ENCODE assay signal across 8 cellular contexts in the genomic region with DNA sequence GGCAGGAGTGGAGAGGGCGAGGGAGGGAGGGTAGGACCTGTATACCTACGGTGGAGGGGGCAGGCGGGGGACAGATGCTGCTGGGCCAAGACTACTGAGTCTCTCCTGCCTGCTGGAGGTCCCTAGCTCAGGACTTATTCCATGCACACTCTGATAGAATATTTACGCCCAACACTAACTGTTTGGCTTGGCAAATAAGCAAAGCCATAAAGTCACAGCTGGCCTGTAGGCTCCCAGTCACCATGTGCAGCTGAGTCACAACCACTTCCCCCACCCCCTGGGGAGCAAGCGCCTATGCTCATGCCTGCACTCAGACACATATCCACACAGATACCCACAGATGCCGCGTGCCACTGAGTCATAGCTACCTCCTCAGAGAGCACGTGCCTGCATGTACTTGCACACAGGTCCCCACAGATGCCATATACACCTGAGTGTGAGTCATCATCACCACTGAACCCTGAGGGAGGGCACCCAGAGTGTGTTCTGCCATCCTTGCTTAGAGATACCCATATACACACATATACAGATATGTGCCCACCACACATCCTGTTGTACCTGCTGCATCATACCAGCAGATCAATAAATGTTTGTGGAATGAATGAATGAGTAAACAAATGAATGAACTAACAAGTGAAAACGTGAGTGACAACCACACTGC.
DNase-seq lines count a peak whose midpoint lies in the region; ATAC-seq and TF ChIP-seq lines count a peak whose summit lies in the region.

No MANE protein-coding gene starts in this region.

- peaks cover 3% of the 10 kb centered on the region for H3K36me3 Mint-ChIP-seq in activated T-cell treated with anti-CD3 and anti-CD28 coated beads, Interleukin-2, amount 50 U/mL, for 4 hours (ENCODE audit: insufficient read depth)

- POLR2A ChIA-PET in PC-3 (lab: Charles Lee; ENCODE audit: unreplicated experiment) = interaction anchor here (0.5 to 0.6 kb wide), 4 partner anchors 63 to 692 kb away, joined by 3 to 4 read pairs (median 3); no protein-coding TSS in a partner anchor

- H3K27me3 ChIP-seq in PC-3 (ENCODE audit: low read length) = no peaks in the 10 kb centered on the region
- no peaks in the 10 kb centered on the region for H3K27me3 ChIP-seq in esophagus squamous epithelium
- H3K27me3 ChIP-seq in subcutaneous abdominal adipose tissue (ENCODE audit: control insufficient read depth in 5 of 5, insufficient read depth in 4 of 5, low read length in 5 of 5) = no peaks in the 10 kb centered on the region

- peak overlapping the region; percentile 87 for H3K4me3 ChIP-seq in PC-3 (ENCODE audit: low read length)
- peak overlapping the region in 3 of 4 donors; percentile 68 to 81 (median 81) for H3K4me3 ChIP-seq in esophagus squamous epithelium
- H3K4me3 ChIP-seq in subcutaneous abdominal adipose tissue (ENCODE audit: low read depth in 1 of 5, low read length in 5 of 5) = peak overlapping the region; percentile 54 to 92 (median 84)

- no peaks in the 10 kb centered on the region for H3K9me3 Mint-ChIP-seq in activated T-cell treated with anti-CD3 and anti-CD28 coated beads, Interleukin-2, amount 50 U/mL, for 4 hours

- H3K9me3 ChIP-seq in PC-3 (ENCODE audit: low read length) = no peaks in the 10 kb centered on the region
- H3K9me3 ChIP-seq in esophagus squamous epithelium = no peaks in the 10 kb centered on the region
- H3K9me3 ChIP-seq in subcutaneous abdominal adipose tissue (ENCODE audit: control insufficient read depth in 5 of 5, low read length in 5 of 5) = no peaks in the 10 kb centered on the region

- H3K4me2 ChIP-seq in PC-3 (ENCODE audit: low read length) = peak overlapping the region; percentile 99

- DNase-seq in NCI-H748 (lab: John Stamatoyannopoulos, UW; ENCODE audit: unreplicated experiment) = peak; percentile 16
- DNase-seq in NCI-H748 treated with DMSO at 0.1 percent for 48 hours (lab: John Stamatoyannopoulos, UW) = no peak
- DNase-seq in PC-3 = peak; percentile 96
- DNase-seq in activated T-cell treated with anti-CD3 and anti-CD28 coated beads, Interleukin-2, amount 50 U/mL, for 4 hours = peak; percentile 91
- DNase-seq in esophagus squamous epithelium (lab: John Stamatoyannopoulos, UW) = peak; percentile 64
- DNase-seq in non-pigmented ciliary epithelial cell (ENCODE audit: low read depth) = peak; percentile 99

- H3K36me3 ChIP-seq in PC-3 (ENCODE audit: low read depth, low read length) = no peaks in the 10 kb centered on the region
- no peaks in the 10 kb centered on the region for H3K36me3 ChIP-seq in esophagus squamous epithelium
- no peaks in the 10 kb centered on the region for H3K36me3 ChIP-seq in subcutaneous abdominal adipose tissue (ENCODE audit: control insufficient read depth in 5 of 5, insufficient read depth in 5 of 5, low read length in 5 of 5)

- WGBS in esophagus squamous epithelium, 2 donors = 16 to 18% methylated on average over 7 to 9 of the region's 9 CpGs

- H3K4me1 ChIP-seq in PC-3 (ENCODE audit: insufficient read depth, low read length) = peaks cover 30% of the 10 kb centered on the region
- peaks cover 43 to 83% (median 47%) of the 10 kb centered on the region in 3 donors for H3K4me1 ChIP-seq in esophagus squamous epithelium
- H3K4me1 ChIP-seq in subcutaneous abdominal adipose tissue (ENCODE audit: control insufficient read depth in 5 of 5, insufficient read depth in 5 of 5, low read length in 5 of 5) = peaks cover 4 to 52% (median 40%) of the 10 kb centered on the region in 5 donors

- no peaks in the 10 kb centered on the region for H3K79me2 ChIP-seq in PC-3 (ENCODE audit: low read length)

- peak overlapping the region; percentile 85 for H3K4me3 Mint-ChIP-seq in activated T-cell treated with anti-CD3 and anti-CD28 coated beads, Interleukin-2, amount 50 U/mL, for 4 hours

- no TSS peak for BruUV-seq in PC-3 (replicated peaks; lab: Mats Ljungman, UMichigan)

- H4K20me1 ChIP-seq in PC-3 (ENCODE audit: low read length) = no peaks in the 10 kb centered on the region

- intact Hi-C loops in PC-3 (cut with micrococcal nuclease) (loop anchor here (1.0 to 10.0 kb wide), 5 partner anchors 81 to 975 kb away; no protein-coding TSS in a partner anchor), esophagus squamous epithelium (cut with DNase I) (loop anchor here (5.0 to 10.0 kb wide), 2 partner anchors 213 to 565 kb away; no protein-coding TSS in a partner anchor)

- TF ChIP-seq CTCF in PC-3 (conservative IDR thresholded peaks at IDR 0.05; ENCODE audit: low read depth, low read length) (no peak), esophagus squamous epithelium (IDR thresholded peaks at IDR 0.05) (no peak)

- peaks cover 47% of the 10 kb centered on the region for H3K4me1 Mint-ChIP-seq in activated T-cell treated with anti-CD3 and anti-CD28 coated beads, Interleukin-2, amount 50 U/mL, for 4 hours (ENCODE audit: low read depth)

- no peaks in the 10 kb centered on the region for H3F3A ChIP-seq in PC-3 (ENCODE audit: low read length, unreplicated experiment)

- no peaks in the 10 kb centered on the region for H3K9me2 ChIP-seq in PC-3 (replicated peaks; ENCODE audit: low read length)

- no peaks in the 10 kb centered on the region for H3K27me3 Mint-ChIP-seq in activated T-cell treated with anti-CD3 and anti-CD28 coated beads, Interleukin-2, amount 50 U/mL, for 4 hours (ENCODE audit: low read depth)

- H3K9ac ChIP-seq in PC-3 (ENCODE audit: low read length) (peak overlapping the region; percentile 80; the same call in 1 of the 2 replicates), subcutaneous abdominal adipose tissue (ENCODE audit: low read length in 5 of 5) (peak overlapping the region; percentile 85 to 95 (median 94))

- TF ChIP-seq POLR2A in esophagus squamous epithelium (IDR thresholded peaks at IDR 0.05) = peak in 1 of 4 donors; percentile 15

- CTCF ChIA-PET in PC-3 (lab: Charles Lee) = interaction anchor here (0.6 to 1.2 kb wide), 6 partner anchors 63 to 564 kb away, joined by 3 to 8 read pairs (median 3); no protein-coding TSS in a partner anchor

- ATAC-seq in HG03354 (IDR thresholded peaks at IDR 0.05; ENCODE audit: poor library complexity, severe bottlenecking, unreplicated experiment) (peak; percentile 64), PC-3 (peak; percentile 84)
- peak; percentile 88 for ATAC-seq in activated T-cell treated with anti-CD3 and anti-CD28 coated beads, Interleukin-2, amount 50 U/mL, for 4 hours

- peak overlapping the region; percentile 100; the same call in 1 of the 2 replicates for H2AFZ ChIP-seq in PC-3 (ENCODE audit: low read length)

- peak overlapping the region; percentile 26 for H3K27ac ChIP-seq in PC-3 (ENCODE audit: low read length)
- peak overlapping the region; percentile 90 to 94 (median 92) for H3K27ac ChIP-seq in esophagus squamous epithelium
- H3K27ac ChIP-seq in subcutaneous abdominal adipose tissue (ENCODE audit: low read depth, low read length) = peak overlapping the region; percentile 98

Comparison
In these comparisons a context has a peak if more than half of its experiments do, and no peak if none do; other contexts are left out.
1. H3K27ac ChIP-seq: peak in every context shown above with its lines; median percentile 98 in subcutaneous abdominal adipose tissue; 92 in esophagus squamous epithelium; 26 in PC-3.